Comparison of ENCODE assay signal across 1 cellular context in genomic region chr1:9910425-9911178, GRCh38.
TF ChIP-seq lines count a peak whose summit lies in the region.

No MANE protein-coding gene starts in this region.

TF ChIP-seq in HEK293, 187 proteins besides CTCF, POLR2A, EP300 and RAD21 (continued from another document and continues in another):
- TF ChIP-seq ZNF449 (tag by site-specific recombination; IDR thresholded peaks at IDR 0.05) (peak; percentile 85), KLF1 (tag by site-specific recombination; IDR thresholded peaks at IDR 0.05) (peak; percentile 44; the same call in 1 of the 2 replicates), RBAK (tag by site-specific recombination; IDR thresholded peaks at IDR 0.05) (no peak), ZBTB26 (tag by site-specific recombination; optimal IDR thresholded peaks at IDR 0.05) (peak; percentile 72), ZNF2 (tag by site-specific recombination; IDR thresholded peaks at IDR 0.05) (no peak), ZNF558 (tag by site-specific recombination; IDR thresholded peaks at IDR 0.05) (no peak), ZIC2 (tag by site-specific recombination; IDR thresholded peaks at IDR 0.05) (no peak), ZNF610 (tag by site-specific recombination; IDR thresholded peaks at IDR 0.05; ENCODE audit: borderline replicate concordance) (0 out of 2 replicates have a peak, but pooled peaks have one; percentile 11), ZNF707 (tag by site-specific recombination; IDR thresholded peaks at IDR 0.05) (no peak), ZNF10 (tag by site-specific recombination; IDR thresholded peaks at IDR 0.05) (peak; percentile 49; the same call in 1 of the 2 replicates), ZNF513 (tag by site-specific recombination; IDR thresholded peaks at IDR 0.05) (no peak), ZNF501 (tag by site-specific recombination; IDR thresholded peaks at IDR 0.05) (no peak), KLF8 (tag by site-specific recombination; IDR thresholded peaks at IDR 0.05) (peak; percentile 80; the same call in 1 of the 2 replicates), ZNF148 (tag by site-specific recombination; IDR thresholded peaks at IDR 0.05; ENCODE audit: borderline replicate concordance) (no peak), ZBTB48 (tag by site-specific recombination; IDR thresholded peaks at IDR 0.05) (peak; percentile 38; the same call in 1 of the 2 replicates), ZNF776 (tag by site-specific recombination; IDR thresholded peaks at IDR 0.05; ENCODE audit: borderline replicate concordance) (no peak), GLIS2 (tag by site-specific recombination; IDR thresholded peaks at IDR 0.05) (no peak; the same call in 1 of the 2 replicates), TRIM28 (IDR thresholded peaks at IDR 0.05; ENCODE audit: borderline replicate concordance, low read length) (peak; percentile 69; the same call in 1 of the 2 replicates), HIC1 (tag by site-specific recombination; IDR thresholded peaks at IDR 0.05) (no peak), ZNF112 (tag by site-specific recombination; IDR thresholded peaks at IDR 0.05) (no peak), ZSCAN23 (tag by site-specific recombination; IDR thresholded peaks at IDR 0.05) (no peak), ZBTB11 (tag by site-specific recombination; conservative IDR thresholded peaks at IDR 0.05; ENCODE audit: low read depth) (peak; percentile 25; the same call in 1 of the 2 replicates), ZNF335 (tag by site-specific recombination; conservative IDR thresholded peaks at IDR 0.05) (peak; percentile 92), ZNF530 (tag by site-specific recombination; IDR thresholded peaks at IDR 0.05; ENCODE audit: low read depth) (no peak), ZNF311 (tag by site-specific recombination; IDR thresholded peaks at IDR 0.05; ENCODE audit: borderline replicate concordance) (no peak), ZNF514 (tag by site-specific recombination; IDR thresholded peaks at IDR 0.05) (no peak), ZNF16 (tag by site-specific recombination; IDR thresholded peaks at IDR 0.05; ENCODE audit: low read depth) (no peak), ZBTB10 (tag by site-specific recombination; IDR thresholded peaks at IDR 0.05) (no peak), ZNF626 (tag by site-specific recombination; IDR thresholded peaks at IDR 0.05) (no peak), SP3 (tag by site-specific recombination; IDR thresholded peaks at IDR 0.05) (peak; percentile 96), ZNF585B (tag by site-specific recombination; IDR thresholded peaks at IDR 0.05) (no peak), SETDB1 (IDR thresholded peaks at IDR 0.05; ENCODE audit: insufficient read length, low read length) (no peak), ZNF404 (tag by site-specific recombination; IDR thresholded peaks at IDR 0.05) (no peak), SCRT1 (tag by site-specific recombination; IDR thresholded peaks at IDR 0.05; ENCODE audit: borderline replicate concordance) (no peak), ZBTB20 (tag by site-specific recombination; IDR thresholded peaks at IDR 0.05) (peak; percentile 82), PATZ1 (tag by site-specific recombination; IDR thresholded peaks at IDR 0.05) (peak; percentile 84), IKZF3 (tag by site-specific recombination; IDR thresholded peaks at IDR 0.05) (no peak), ZNF114 (tag by site-specific recombination; IDR thresholded peaks at IDR 0.05) (no peak), ZNF555 (tag by site-specific recombination; conservative IDR thresholded peaks at IDR 0.05) (no peak), ZNF624 (tag by site-specific recombination; IDR thresholded peaks at IDR 0.05) (no peak), EGR2 (tag by site-specific recombination; IDR thresholded peaks at IDR 0.05; ENCODE audit: low read depth) (peak; percentile 91), ZFP41 (tag by site-specific recombination; IDR thresholded peaks at IDR 0.05; ENCODE audit: borderline replicate concordance) (no peak), ZNF670 (tag by site-specific recombination; IDR thresholded peaks at IDR 0.05; ENCODE audit: low read depth) (no peak), ZFHX2 (tag by site-specific recombination; conservative IDR thresholded peaks at IDR 0.05) (peak; percentile 92), ZNF211 (tag by site-specific recombination; IDR thresholded peaks at IDR 0.05; ENCODE audit: low read depth) (no peak), SP2 (tag by site-specific recombination; IDR thresholded peaks at IDR 0.05) (peak; percentile 97), ZNF548 (tag by site-specific recombination; IDR thresholded peaks at IDR 0.05) (no peak), ZNF426 (tag by site-specific recombination; IDR thresholded peaks at IDR 0.05) (no peak)
